Comparison of ENCODE assay signal across 7 cellular contexts in the genomic region with DNA sequence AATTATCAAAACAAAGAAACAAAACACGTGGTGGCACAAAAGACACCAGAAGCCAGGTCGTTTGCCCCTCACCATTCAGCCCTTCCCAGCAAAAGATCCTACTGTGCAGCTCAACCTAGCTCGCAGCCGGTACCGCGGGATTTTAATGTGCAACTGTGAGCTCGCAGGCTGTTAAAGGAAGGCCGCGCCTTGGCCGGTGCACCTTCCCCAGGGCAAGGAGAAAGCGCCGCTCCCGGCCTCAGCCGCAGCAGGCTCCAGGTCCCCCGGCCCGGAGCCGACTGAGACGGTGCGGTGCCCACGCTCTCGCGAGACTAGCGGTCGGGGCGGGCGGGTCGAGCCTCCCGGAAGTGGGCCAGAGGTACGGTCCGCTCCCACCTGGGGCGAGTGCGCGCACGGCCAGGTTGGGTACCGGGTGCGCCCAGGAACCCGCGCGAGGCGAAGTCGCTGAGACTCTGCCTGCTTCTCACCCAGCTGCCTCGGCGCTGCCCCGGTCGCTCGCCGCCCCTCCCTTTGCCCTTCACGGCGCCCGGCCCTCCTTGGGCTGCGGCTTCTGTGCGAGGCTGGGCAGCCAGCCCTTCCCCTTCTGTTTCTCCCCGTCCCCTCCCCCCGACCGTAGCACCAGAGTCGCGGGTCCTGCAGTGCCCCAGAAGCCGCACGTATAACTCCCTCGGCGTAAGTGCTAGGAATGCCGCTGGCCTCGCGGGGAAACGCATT. TPM values are rescaled to one million over a fixed set of nuclear protein-coding genes. Genes with fewer than 3 reads are reported as not detected.
DNase-seq lines count a peak whose midpoint lies in the region; ATAC-seq lines count a peak whose summit lies in the region.

A gene (plus strand): TSS at position 618 of the 714 bp plus-strand sequence. CDS start 682 bp downstream, outside the sequence.

- DNase-seq in NCI-H146 treated with DMSO at 0.1 percent for 48 hours (lab: John Stamatoyannopoulos, UW; ENCODE audit: unreplicated experiment) (peak; percentile 83), T-helper 9 cell (peak; percentile 80), astrocyte of the hippocampus (ENCODE audit: low read depth, low spot score) (peak; percentile 92), hypothalamus (lab: John Stamatoyannopoulos, UW) (peak in 49 of 51 donors; percentile 46 to 92 (median 75)), sciatic nerve (ENCODE audit: low spot score) (peak; percentile 91)

- peak; percentile 99 for ATAC-seq in GM18498 (IDR thresholded peaks at IDR 0.05; ENCODE audit: unreplicated experiment)
- peak; percentile 99 for ATAC-seq in HG02840 (IDR thresholded peaks at IDR 0.05; ENCODE audit: low FRiP score, unreplicated experiment)
- ATAC-seq in sciatic nerve: peak; percentile 96

- intact Hi-C loops in sciatic nerve (cut with DNase I): no loop called here

RNA-seq across cellular contexts. Expression of the gene that starts here (rescaled TPM):
- 16.9 TPM for total RNA-seq in sciatic nerve

Comparison
In these comparisons a context has a peak if more than half of its experiments do, and no peak if none do; other contexts are left out.
1. Peak in every context shown above with its lines: DNase-seq and ATAC-seq.